In the genomic region with DNA sequence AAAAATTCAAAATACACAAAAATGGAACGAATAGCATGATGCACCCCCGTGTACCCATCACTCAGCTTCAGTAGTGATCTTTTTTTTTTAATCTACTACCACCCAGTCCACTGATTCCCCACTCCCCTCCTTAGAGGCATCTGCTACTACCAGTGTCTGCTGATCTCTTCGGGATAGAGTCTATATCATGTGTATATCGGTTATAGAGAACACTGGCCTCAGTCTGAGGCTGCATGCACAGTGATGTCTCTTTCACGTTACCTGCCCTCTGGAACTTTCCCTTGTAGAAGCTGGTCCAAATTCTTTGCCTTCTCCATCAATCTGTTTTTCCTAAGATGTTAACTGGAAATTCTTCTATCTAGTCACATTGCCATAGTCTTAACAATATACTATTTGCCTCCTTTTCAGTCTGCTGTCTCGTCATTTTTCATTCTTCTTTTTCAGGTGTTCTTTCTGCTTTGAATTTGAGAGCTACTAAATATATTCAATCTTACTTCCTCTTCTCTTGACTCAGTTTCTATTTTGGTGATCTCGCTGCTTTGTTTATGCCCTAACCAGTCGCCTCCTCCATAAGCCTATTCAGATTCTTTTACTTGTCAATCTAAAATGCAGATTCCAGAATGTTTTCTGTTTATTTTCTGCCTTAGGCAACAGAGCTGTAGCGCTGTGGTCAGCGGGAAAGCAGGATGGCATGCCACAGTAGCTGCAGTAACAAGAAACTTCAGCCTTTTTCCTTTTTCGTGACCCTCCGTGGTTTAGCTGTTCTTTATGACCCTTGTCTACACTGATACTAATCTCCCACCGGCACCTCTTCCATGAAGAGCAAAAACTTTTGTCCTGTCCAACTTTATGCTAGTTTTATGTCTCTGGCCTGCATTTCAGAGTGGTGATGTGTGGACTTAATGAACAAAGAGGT, we compare ENCODE assay signal across 13 cellular contexts.
A peak's percentile ranks its signal among the peaks of the same experiment; 100 is the strongest.
DNase-seq lines count a peak whose midpoint lies in the region; ATAC-seq and TF ChIP-seq lines count a peak whose summit lies in the region.
"Had no signal": no experiment of that assay in that cellular context is flagged by ENCODE, and none has a peak within 500 bp of the region (broad histone marks: within the 10 kb centered on the region; RNA-seq: fewer than 3 reads in every experiment).

No MANE protein-coding gene starts in this region.

- H3K27ac ChIP-seq in OCI-LY1 (ENCODE audit: low read depth, low read length, poor library complexity, severe bottlenecking) (peak overlapping the region; percentile 76), uterus (no peak overlapping the region)
- H3K27ac ChIP-seq: PC-9 had no signal

- H3K4me1 ChIP-seq in OCI-LY1 (ENCODE audit: insufficient read depth, low read length, severe bottlenecking) (peaks cover 62% of the 10 kb centered on the region), uterus (no peaks in the 10 kb centered on the region)

- intact Hi-C loops in uterus (cut with DNase I; ENCODE audit: low total_unique reads) = no loop called here

- H3K79me2 ChIP-seq in OCI-LY1 (ENCODE audit: insufficient read depth, low read length) = no peaks in the 10 kb centered on the region

- H3K9ac ChIP-seq in OCI-LY1 (ENCODE audit: low read length) = peak overlapping the region; percentile 45

- H3K9me3 ChIP-seq in OCI-LY1 (ENCODE audit: low read length) (no peaks in the 10 kb centered on the region), uterus (no peaks in the 10 kb centered on the region)

- DNase-seq in EH (ENCODE audit: low read depth) (peak; percentile 73), foreskin melanocyte (peak; percentile 74), medulla oblongata (ENCODE audit: extremely low spot score) (no peak), NCI-H1105 (lab: John Stamatoyannopoulos, UW) (no peak), uterus (no peak)
- DNase-seq: activated CD8-positive, alpha-beta memory T cell treated with anti-CD3 and anti-CD28 coated beads for 24 hours; effector memory CD4-positive, alpha-beta T cell; IMR-90; PC-9 had no signal

- no peak for TF ChIP-seq POLR2A in uterus (IDR thresholded peaks at IDR 0.05)

- H4K20me1 ChIP-seq in OCI-LY1 (ENCODE audit: insufficient read depth, low read length) = no peaks in the 10 kb centered on the region

- H2AFZ ChIP-seq in OCI-LY1 (ENCODE audit: low read length) = no peak overlapping the region
- H2AFZ ChIP-seq: PC-9 had no signal

- no peaks in the 10 kb centered on the region for H3K9me2 ChIP-seq in OCI-LY1 (ENCODE audit: low read depth, low read length)

- TF ChIP-seq CTCF in OCI-LY1 (IDR thresholded peaks at IDR 0.05; ENCODE audit: low read length) (no peak), uterus (IDR thresholded peaks at IDR 0.05) (no peak)

- H3K4me2 ChIP-seq in OCI-LY1 (ENCODE audit: low read length) = peak overlapping the region; percentile 77
- H3K4me2 ChIP-seq: PC-9 had no signal

- no peaks in the 10 kb centered on the region for H3K27me3 ChIP-seq in OCI-LY1 (ENCODE audit: insufficient read depth, low read length)
- no peaks in the 10 kb centered on the region for H3K27me3 ChIP-seq in uterus

- peak overlapping the region; percentile 52 for H3K4me3 ChIP-seq in OCI-LY1 (ENCODE audit: low read depth, low read length, poor library complexity, severe bottlenecking)
- H3K4me3 ChIP-seq in uterus = no peak overlapping the region
- H3K4me3 ChIP-seq: lung, PC-9 had no signal

- no peaks in the 10 kb centered on the region for H3F3A ChIP-seq in OCI-LY1 (ENCODE audit: insufficient read depth, low read length)

- peaks cover 8% of the 10 kb centered on the region; the same call in 1 of the 2 replicates for H3K36me3 ChIP-seq in OCI-LY1 (ENCODE audit: insufficient read depth, low read length)
- H3K36me3 ChIP-seq in uterus = no peaks in the 10 kb centered on the region

- ATAC-seq in GM21528 (IDR thresholded peaks at IDR 0.05; ENCODE audit: low FRiP score, unreplicated experiment) (peak; percentile 66), HG02610 (IDR thresholded peaks at IDR 0.05; ENCODE audit: unreplicated experiment) (no peak)

Comparison
In these comparisons a context has a peak if more than half of its experiments do, and no peak if none do; other contexts are left out.
1. DNase-seq: peak in EH (single experiment) and foreskin melanocyte (single experiment); none in medulla oblongata (single experiment), NCI-H1105 (single experiment) and uterus (0 of 2).